23 cellular contexts compared by ENCODE assay signal in the genomic region with DNA sequence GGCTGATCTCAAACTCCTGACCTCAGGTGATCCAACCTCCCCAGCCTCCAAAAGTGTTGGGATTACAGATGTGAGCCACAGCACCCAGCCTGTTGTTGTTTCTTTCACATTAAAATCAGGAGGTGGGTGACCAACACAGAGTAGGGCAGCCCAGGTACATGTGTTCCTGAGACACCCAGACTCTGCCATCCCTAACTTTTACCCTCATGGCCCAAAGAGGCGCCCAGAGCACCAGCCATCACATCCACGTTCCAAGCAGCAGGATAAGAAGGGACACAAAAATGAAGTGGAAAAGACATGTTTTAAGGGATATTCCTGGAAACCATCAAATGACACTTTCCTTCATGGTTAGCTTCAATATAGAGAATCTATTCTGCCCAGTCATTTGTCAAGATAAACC.
DNase-seq lines count a peak whose midpoint lies in the region; ATAC-seq and TF ChIP-seq lines count a peak whose summit lies in the region.
"Had no signal": no experiment of that assay in that cellular context is flagged by ENCODE, and none has a peak within 500 bp of the region (broad histone marks: within the 10 kb centered on the region; RNA-seq: fewer than 3 reads in every experiment).

No MANE protein-coding gene starts in this region.

- peaks cover 54% of the 10 kb centered on the region for H3K4me1 Mint-ChIP-seq in T-helper 2 cell treated with Interferon-gamma antibody and Interleukin-4, amounts not matched to agents 5 μg/mL and 100 μg/mL, for 36 hours (ENCODE audit: low read depth)
- peaks cover 43% of the 10 kb centered on the region for H3K4me1 Mint-ChIP-seq in Calu3 (ENCODE audit: low read depth, unreplicated experiment)
- H3K4me1 Mint-ChIP-seq in activated naive CD8-positive, alpha-beta T cell treated with anti-CD3 and anti-CD28 coated beads, Interleukin-2, amount 10 ng/mL, durations not matched to agents 7 days and 5 days, result peaks cover 70% of the 10 kb centered on the region
- H3K4me1 Mint-ChIP-seq in natural killer cell treated with Interleukin-12 subunit alpha and Interleukin-12 subunit beta and Interleukin-15 and Interleukin-18, amount 100 ng/mL, for 72 hours (ENCODE audit: low read depth in 2 of 2), result peaks cover 57 to 65% of the 10 kb centered on the region in 2 donors

- no peak for TF ChIP-seq POLR2A in breast epithelium (IDR thresholded peaks at IDR 0.05)

- no TSS peak for BruUV-seq in Calu3 (replicated peaks; lab: Mats Ljungman, UMichigan)

- H3K4me3 Mint-ChIP-seq in T-helper 2 cell treated with Interferon-gamma antibody and Interleukin-4, amounts not matched to agents 5 μg/mL and 100 μg/mL, for 36 hours, result no peak overlapping the region
- no peak overlapping the region for H3K4me3 Mint-ChIP-seq in Calu3 (ENCODE audit: low read depth, unreplicated experiment)
- H3K4me3 Mint-ChIP-seq in activated naive CD8-positive, alpha-beta T cell treated with anti-CD3 and anti-CD28 coated beads, Interleukin-2, amount 10 ng/mL, durations not matched to agents 7 days and 5 days, result no peak overlapping the region
- H3K4me3 Mint-ChIP-seq in natural killer cell treated with Interleukin-12 subunit alpha and Interleukin-12 subunit beta and Interleukin-15 and Interleukin-18, amount 100 ng/mL, for 72 hours, result peak overlapping the region; percentile 51
- H3K4me3 Mint-ChIP-seq: B cell; stimulated activated naive B cell treated with anti-CD40 and anti-IgM and Interleukin-4, amounts not matched to agents 10 μg/mL and 1 μg/mL and 100 μg/mL, for 72 hours had no signal

- no peak for ATAC-seq in activated naive CD8-positive, alpha-beta T cell treated with anti-CD3 and anti-CD28 coated beads, Interleukin-2, amount 10 ng/mL, durations not matched to agents 7 days and 5 days (ENCODE audit: low read depth)
- no peak for ATAC-seq in natural killer cell treated with Interleukin-12 subunit alpha and Interleukin-12 subunit beta and Interleukin-15 and Interleukin-18, amount 100 ng/mL, for 72 hours
- ATAC-seq: pancreas; SK-N-SH treated with all-trans-retinoic acid at 6 μM for 48 hours; stimulated activated naive B cell treated with anti-CD40 and anti-IgM and Interleukin-4, amounts not matched to agents 10 μg/mL and 1 μg/mL and 100 μg/mL, for 72 hours had no signal

- CTCF ChIA-PET in Calu3 (lab: Charles Lee), result interaction anchor here (0.6 kb wide), 1 partner anchor 167 kb away, joined by 3 read pairs; no protein-coding TSS in a partner anchor

- intact Hi-C loops in Calu3 (cut with micrococcal nuclease; ENCODE audit: unreplicated experiment), result no loop called here
- intact Hi-C loops in breast epithelium (cut with DNase I; ENCODE audit: low total_unique reads), result no loop called here

- no peaks in the 10 kb centered on the region for H3K27me3 ChIP-seq in breast epithelium
- no peaks in the 10 kb centered on the region for H3K27me3 ChIP-seq in BE2C
- H3K27me3 ChIP-seq: pancreas, sigmoid colon, thyroid gland had no signal

- no peaks in the 10 kb centered on the region for H3K4me1 ChIP-seq in breast epithelium
- H3K4me1 ChIP-seq in BE2C, result no peaks in the 10 kb centered on the region
- H3K4me1 ChIP-seq: pancreas, thyroid gland had no signal

- TF ChIP-seq CTCF in Calu3 (IDR thresholded peaks at IDR 0.05; ENCODE audit: unreplicated experiment), result no peak
- TF ChIP-seq CTCF in breast epithelium (IDR thresholded peaks at IDR 0.05), result no peak
- no peak for TF ChIP-seq CTCF in BE2C (IDR thresholded peaks at IDR 0.05; ENCODE audit: low read depth, low read length)

- peaks cover 11% of the 10 kb centered on the region for H3K36me3 Mint-ChIP-seq in T-helper 2 cell treated with Interferon-gamma antibody and Interleukin-4, amounts not matched to agents 5 μg/mL and 100 μg/mL, for 36 hours (ENCODE audit: low read depth)
- no peaks in the 10 kb centered on the region for H3K36me3 Mint-ChIP-seq in Calu3 (ENCODE audit: insufficient read depth, unreplicated experiment)
- H3K36me3 Mint-ChIP-seq in activated naive CD8-positive, alpha-beta T cell treated with anti-CD3 and anti-CD28 coated beads, Interleukin-2, amount 10 ng/mL, durations not matched to agents 7 days and 5 days, result peaks cover 17% of the 10 kb centered on the region
- H3K36me3 Mint-ChIP-seq in natural killer cell treated with Interleukin-12 subunit alpha and Interleukin-12 subunit beta and Interleukin-15 and Interleukin-18, amount 100 ng/mL, for 72 hours, result no peaks in the 10 kb centered on the region
- H3K36me3 Mint-ChIP-seq: stimulated activated naive B cell treated with anti-CD40 and anti-IgM and Interleukin-4, amounts not matched to agents 10 μg/mL and 1 μg/mL and 100 μg/mL, for 72 hours had no signal

- no peaks in the 10 kb centered on the region for H3K36me3 ChIP-seq in breast epithelium
- H3K36me3 ChIP-seq in BE2C, result no peaks in the 10 kb centered on the region
- H3K36me3 ChIP-seq: pancreas, sigmoid colon, thyroid gland had no signal

- H3K27ac ChIP-seq in breast epithelium, result no peak overlapping the region
- H3K27ac ChIP-seq: pancreas, RWPE1, thyroid gland had no signal

- peaks cover 5% of the 10 kb centered on the region for H3K9me3 Mint-ChIP-seq in T-helper 2 cell treated with Interferon-gamma antibody and Interleukin-4, amounts not matched to agents 5 μg/mL and 100 μg/mL, for 36 hours
- H3K9me3 Mint-ChIP-seq in Calu3 (ENCODE audit: low read depth, unreplicated experiment), result no peaks in the 10 kb centered on the region
- peaks cover 3% of the 10 kb centered on the region for H3K9me3 Mint-ChIP-seq in activated naive CD8-positive, alpha-beta T cell treated with anti-CD3 and anti-CD28 coated beads, Interleukin-2, amount 10 ng/mL, durations not matched to agents 7 days and 5 days
- no peaks in the 10 kb centered on the region for H3K9me3 Mint-ChIP-seq in natural killer cell treated with Interleukin-12 subunit alpha and Interleukin-12 subunit beta and Interleukin-15 and Interleukin-18, amount 100 ng/mL, for 72 hours
- H3K9me3 Mint-ChIP-seq: stimulated activated naive B cell treated with anti-CD40 and anti-IgM and Interleukin-4, amounts not matched to agents 10 μg/mL and 1 μg/mL and 100 μg/mL, for 72 hours had no signal

- no peak overlapping the region for H3K4me3 ChIP-seq in breast epithelium
- H3K4me3 ChIP-seq in BE2C (ENCODE audit: low read depth, low read length), result no peak overlapping the region
- H3K4me3 ChIP-seq: lung, pancreas, sigmoid colon, thyroid gland had no signal

- peak overlapping the region; percentile 79 for H3K27ac Mint-ChIP-seq in T-helper 2 cell treated with Interferon-gamma antibody and Interleukin-4, amounts not matched to agents 5 μg/mL and 100 μg/mL, for 36 hours
- peak overlapping the region; percentile 55 for H3K27ac Mint-ChIP-seq in Calu3 (ENCODE audit: unreplicated experiment)
- peak overlapping the region; percentile 71 for H3K27ac Mint-ChIP-seq in activated naive CD8-positive, alpha-beta T cell treated with anti-CD3 and anti-CD28 coated beads, Interleukin-2, amount 10 ng/mL, durations not matched to agents 7 days and 5 days
- peak overlapping the region; percentile 85 to 87 for H3K27ac Mint-ChIP-seq in natural killer cell treated with Interleukin-12 subunit alpha and Interleukin-12 subunit beta and Interleukin-15 and Interleukin-18, amount 100 ng/mL, for 72 hours
- H3K27ac Mint-ChIP-seq: B cell; stimulated activated naive B cell treated with anti-CD40 and anti-IgM and Interleukin-4, amounts not matched to agents 10 μg/mL and 1 μg/mL and 100 μg/mL, for 72 hours had no signal

- no peaks in the 10 kb centered on the region for H3K27me3 Mint-ChIP-seq in T-helper 2 cell treated with Interferon-gamma antibody and Interleukin-4, amounts not matched to agents 5 μg/mL and 100 μg/mL, for 36 hours (ENCODE audit: low read depth)
- H3K27me3 Mint-ChIP-seq in Calu3 (ENCODE audit: unreplicated experiment), result no peaks in the 10 kb centered on the region
- no peaks in the 10 kb centered on the region for H3K27me3 Mint-ChIP-seq in activated naive CD8-positive, alpha-beta T cell treated with anti-CD3 and anti-CD28 coated beads, Interleukin-2, amount 10 ng/mL, durations not matched to agents 7 days and 5 days
- H3K27me3 Mint-ChIP-seq in natural killer cell treated with Interleukin-12 subunit alpha and Interleukin-12 subunit beta and Interleukin-15 and Interleukin-18, amount 100 ng/mL, for 72 hours, result no peaks in the 10 kb centered on the region
- H3K27me3 Mint-ChIP-seq: B cell had no signal

- H3K9me3 ChIP-seq in breast epithelium, result no peaks in the 10 kb centered on the region
- H3K9me3 ChIP-seq in BE2C, result no peaks in the 10 kb centered on the region; the same call in 1 of the 2 replicates
- H3K9me3 ChIP-seq: pancreas, thyroid gland had no signal

- POLR2A ChIA-PET in activated naive CD8-positive, alpha-beta T cell treated with anti-CD3 and anti-CD28 coated beads, Interleukin-2, amount 10 ng/mL, durations not matched to agents 7 days and 5 days (lab: Charles Lee), result interaction anchor here (2.7 to 12.3 kb wide), 5 partner anchors 10 to 161 kb away, joined by 9 to 258 read pairs (median 79); partner anchors contain the start of gene KLF6

- DNase-seq in T-helper 2 cell treated with Interferon-gamma antibody and Interleukin-4, amounts not matched to agents 5 μg/mL and 100 μg/mL, for 36 hours (ENCODE audit: low spot score), result no peak
- no peak for DNase-seq in T-helper 2 cell
- no peak for DNase-seq in Calu3
- no peak for DNase-seq in activated naive CD8-positive, alpha-beta T cell treated with anti-CD3 and anti-CD28 coated beads, Interleukin-2, amount 10 ng/mL, durations not matched to agents 7 days and 5 days
- no peak for DNase-seq in natural killer cell treated with Interleukin-12 subunit alpha and Interleukin-12 subunit beta and Interleukin-15 and Interleukin-18, amount 100 ng/mL, for 72 hours (ENCODE audit: low spot score)
- no peak for DNase-seq in breast epithelium (ENCODE audit: low spot score in 2 of 2)
- DNase-seq in medulla oblongata (ENCODE audit: extremely low spot score), result no peak
- DNase-seq in BE2C, result no peak
- DNase-seq: 8988T; activated CD4-positive, alpha-beta T cell treated with anti-CD3 and anti-CD28 coated beads, Interleukin-2, amount 50 U/mL, for 48 hours; DMS 273 treated with DMSO at 0.1 percent for 48 hours; foreskin fibroblast; hippocampal formation; NCI-H1105; NCI-H510A treated with DMSO at 0.1 percent for 48 hours; pancreas; sigmoid colon; stimulated activated naive B cell treated with anti-CD40 and anti-IgM and Interleukin-4, amounts not matched to agents 10 μg/mL and 1 μg/mL and 100 μg/mL, for 72 hours; thyroid gland had no signal
